Comparison of ENCODE assay signal across 6 cellular contexts in the genomic region with DNA sequence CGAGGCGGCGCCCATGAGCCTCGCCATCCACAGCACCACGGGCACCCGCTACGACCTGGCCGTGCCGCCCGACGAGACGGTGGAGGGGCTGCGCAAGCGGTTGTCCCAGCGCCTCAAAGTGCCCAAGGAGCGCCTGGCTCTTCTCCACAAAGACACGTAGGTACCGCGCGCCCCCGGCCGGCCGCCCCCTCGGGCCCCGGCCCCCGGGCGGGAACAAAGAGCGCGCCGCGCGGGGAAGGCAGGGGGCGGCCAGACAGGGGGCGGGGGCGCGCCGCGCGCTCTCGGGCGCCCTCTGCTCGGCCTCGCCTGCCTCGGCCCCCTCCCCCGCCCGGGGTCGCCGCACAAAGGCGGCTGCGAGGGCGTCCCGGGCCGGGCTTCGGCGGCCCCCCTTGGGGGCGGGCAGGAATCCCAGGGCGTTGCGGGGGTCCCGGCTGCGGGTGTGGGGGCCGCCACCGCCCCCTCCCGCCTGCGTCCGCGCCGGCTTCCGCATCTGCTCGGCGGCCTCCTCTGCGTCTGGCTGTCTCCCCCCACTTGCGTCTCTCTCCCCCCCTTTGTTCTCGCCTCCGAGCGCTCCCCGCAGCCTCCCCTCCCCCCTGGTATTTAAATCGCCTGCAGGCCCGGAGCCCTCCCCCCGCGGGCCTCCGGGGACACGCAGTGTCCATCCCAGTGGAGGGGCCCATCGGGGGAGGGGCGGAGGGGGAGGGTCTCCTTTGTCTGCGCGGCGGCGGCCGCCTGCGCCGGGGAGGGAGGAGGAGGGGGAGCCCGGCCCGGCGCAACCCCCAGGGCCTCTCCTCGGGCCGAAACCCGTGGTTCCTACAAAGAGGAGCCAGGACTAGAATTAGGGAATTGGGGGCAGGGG. TPM values are rescaled to one million over a fixed set of nuclear protein-coding genes. Genes with fewer than 3 reads are reported as not detected.
DNase-seq lines count a peak whose midpoint lies in the region; ATAC-seq, FAIRE-seq and TF ChIP-seq lines count a peak whose summit lies in the region.

No MANE protein-coding gene starts in this region.

- peak overlapping the region; percentile 100 for H3K4me2 ChIP-seq in A549

- no peak for ATAC-seq in A549
- no peak for ATAC-seq in activated T-cell treated with anti-CD3 and anti-CD28 coated beads, Interleukin-2, amount 50 U/mL, for 72 hours (replicated peaks in 1 of 2)

- peak overlapping the region; percentile 64 to 93 for H3K9ac ChIP-seq in stomach smooth muscle (ENCODE audit: low read length in 2 of 2)

- peaks cover 9 to 18% of the 10 kb centered on the region in 2 donors for H3K36me3 Mint-ChIP-seq in activated T-cell treated with anti-CD3 and anti-CD28 coated beads, Interleukin-2, amount 50 U/mL, for 72 hours (ENCODE audit: insufficient read depth in 2 of 2)

- H3K27me3 Mint-ChIP-seq in activated T-cell treated with anti-CD3 and anti-CD28 coated beads, Interleukin-2, amount 50 U/mL, for 72 hours (ENCODE audit: low read depth): no peaks in the 10 kb centered on the region

- H3K27ac Mint-ChIP-seq in activated T-cell treated with anti-CD3 and anti-CD28 coated beads, Interleukin-2, amount 50 U/mL, for 72 hours: no peak overlapping the region

- peak overlapping the region; percentile 86 to 91 for H3K4me3 Mint-ChIP-seq in activated T-cell treated with anti-CD3 and anti-CD28 coated beads, Interleukin-2, amount 50 U/mL, for 72 hours

- 0% methylated on average over 1 of the region's 97 CpGs for WGBS in A549 (ENCODE audit: missing lambda C conversion rate)

- peak overlapping the region; percentile 100 for H3K27ac ChIP-seq in A549
- peak overlapping the region; percentile 97 for H3K27ac ChIP-seq in stomach smooth muscle (ENCODE audit: low read length)

- H3K4me3 ChIP-seq in A549: peak overlapping the region; percentile 97
- peak overlapping the region; percentile 72 to 75 for H3K4me3 ChIP-seq in stomach smooth muscle (ENCODE audit: low read length in 2 of 2)

- H3K27me3 ChIP-seq in stomach smooth muscle (ENCODE audit: control insufficient read depth in 1 of 2, insufficient read depth in 2 of 2, low read length in 2 of 2): no peaks in the 10 kb centered on the region

- no peaks in the 10 kb centered on the region for H3K9me3 ChIP-seq in A549
- no peaks in the 10 kb centered on the region for H3K9me3 ChIP-seq in stomach smooth muscle (ENCODE audit: control insufficient read depth in 2 of 2, low read length in 2 of 2)

- H3K4me1 Mint-ChIP-seq in activated T-cell treated with anti-CD3 and anti-CD28 coated beads, Interleukin-2, amount 50 U/mL, for 72 hours (ENCODE audit: low read depth): peaks cover 16% of the 10 kb centered on the region

- H3K36me3 ChIP-seq in stomach smooth muscle (ENCODE audit: control insufficient read depth in 2 of 2, insufficient read depth in 2 of 2, low read length in 2 of 2): peaks cover 14 to 21% of the 10 kb centered on the region in 2 donors

- CTCF ChIA-PET in A549 (lab: Yijun Ruan, JAX): no interaction called here

- POLR2A ChIA-PET in A549 (lab: Yijun Ruan, JAX): interaction anchor here (0.6 to 1.2 kb wide), 2 partner anchors 16 to 253 kb away, joined by 3 to 5 read pairs; no protein-coding TSS in a partner anchor

- TF ChIP-seq POLR2A in A549 (IDR thresholded peaks at IDR 0.05; ENCODE audit: low read length): no peak

- no peak for TF ChIP-seq RAD21 in A549 (conservative IDR thresholded peaks at IDR 0.05 in 1 of 2, IDR thresholded peaks at IDR 0.05 in 1 of 2)

- no peaks in the 10 kb centered on the region for H3K9me3 Mint-ChIP-seq in activated T-cell treated with anti-CD3 and anti-CD28 coated beads, Interleukin-2, amount 50 U/mL, for 72 hours

- FAIRE-seq in A549 (lab: Jason Lieb, UNC): no peak

- peaks cover 41% of the 10 kb centered on the region for H3K4me1 ChIP-seq in A549
- H3K4me1 ChIP-seq in stomach smooth muscle (ENCODE audit: control insufficient read depth, insufficient read depth, low read length): peaks cover 60% of the 10 kb centered on the region

- peak in 1 of 2 experiments; percentile 80 for DNase-seq in A549 (ENCODE audit: low read depth in 1 of 2, low spot score in 1 of 2)
- DNase-seq in KBM-7: peak; percentile 47
- peak; percentile 49 to 53 for DNase-seq in activated T-cell treated with anti-CD3 and anti-CD28 coated beads, Interleukin-2, amount 50 U/mL, for 72 hours
- DNase-seq in hypothalamus (lab: John Stamatoyannopoulos, UW): peak in 43 of 51 donors; percentile 30 to 82 (median 55)
- DNase-seq in NCI-H2029 treated with DMSO at 0.1 percent for 48 hours (lab: John Stamatoyannopoulos, UW): no peak

- 0 out of 3 replicates have a peak, but pooled peaks have one; percentile 6 for TF ChIP-seq CTCF in A549 (IDR thresholded peaks at IDR 0.05)

- in situ Hi-C loops in KBM-7 (cut with MboI; ENCODE audit: low pct_unique_long_range_greater_than_20kb, low sequenced_read_pairs): no loop called here

- no peak for TF ChIP-seq EP300 in A549 (IDR thresholded peaks at IDR 0.05)

TF ChIP-seq in A549, 52 proteins besides CTCF, POLR2A, EP300 and RAD21:
- TF ChIP-seq RNF2 (IDR thresholded peaks at IDR 0.05; ENCODE audit: borderline replicate concordance, low read depth): no peak
- peak; percentile 6 to 7; a peak in 1 of 5 replicates for TF ChIP-seq JUN (IDR thresholded peaks at IDR 0.05)

RNA-seq across cellular contexts. Expression of a gene that starts 2.2 kb away (rescaled TPM):
- 9.1 and 11.8 TPM in 2 replicates for polyA plus RNA-seq in A549 (2011; rRNA removed)
- polyA plus RNA-seq in A549 (2012; cell fraction: cytosol; rRNA removed): 17.7 and 27.8 TPM in 2 replicates
- polyA plus RNA-seq in A549 (2012; cell fraction: nucleus; rRNA removed): 45.7 and 73.9 TPM in 2 replicates
- 27.7 to 33.4 TPM (median 31.4 TPM) in 3 replicates for polyA plus RNA-seq in A549 (2017; fragmentation: RNase III; extraction: RNeasy Plus Mini Kit Qiagen cat#74134 plus additional on column Dnase treatment)
- polyA minus RNA-seq in A549 (2011; rRNA and poly(A)+ RNA removed): 23.7 and 25.2 TPM in 2 replicates
- 10 to 100 TPM; 72.3 to 75.4 TPM for total RNA-seq in activated T-cell treated with anti-CD3 and anti-CD28 coated beads, Interleukin-2, amount 50 U/mL, for 72 hours

RNA-seq across cellular contexts. Expression of a gene that starts 9.1 kb away (rescaled TPM):
- polyA plus RNA-seq in A549 (2011; rRNA removed) (18.5 and 28.7 TPM in 2 replicates), A549 (2017; fragmentation: RNase III; extraction: RNeasy Plus Mini Kit Qiagen cat#74134 plus additional on column Dnase treatment) (96.9 to 101 TPM (median 99.7 TPM) in 3 replicates)
- 158 and 210 TPM in 2 replicates for polyA plus RNA-seq in A549 (2012; cell fraction: cytosol; rRNA removed)
- polyA plus RNA-seq in A549 (2012; cell fraction: nucleus; rRNA removed): 114 and 225 TPM in 2 replicates
- 12.4 and 18.2 TPM in 2 replicates for polyA minus RNA-seq in A549 (2011; rRNA and poly(A)+ RNA removed)
- total RNA-seq in activated T-cell treated with anti-CD3 and anti-CD28 coated beads, Interleukin-2, amount 50 U/mL, for 72 hours: 100 to 1,000 TPM; 169 to 201 TPM

RNA-seq across cellular contexts. Expression of a gene that starts 12.8 kb away (rescaled TPM):
- 0.19 and 0.30 TPM in 2 replicates for polyA plus RNA-seq in A549 (2011; rRNA removed)
- polyA plus RNA-seq in A549 (2012; cell fraction: cytosol; rRNA removed): 1.3 and 2.3 TPM in 2 replicates
- 4.5 and 8.2 TPM in 2 replicates for polyA plus RNA-seq in A549 (2012; cell fraction: nucleus; rRNA removed)
- polyA plus RNA-seq in A549 (2017; fragmentation: RNase III; extraction: RNeasy Plus Mini Kit Qiagen cat#74134 plus additional on column Dnase treatment): 1.7 to 2.0 TPM (median 1.9 TPM) in 3 replicates
- polyA minus RNA-seq in A549 (2011; rRNA and poly(A)+ RNA removed): 0.21 and 0.24 TPM in 2 replicates
- under 1 TPM; 0.38 to 0.58 TPM for total RNA-seq in activated T-cell treated with anti-CD3 and anti-CD28 coated beads, Interleukin-2, amount 50 U/mL, for 72 hours

RNA-seq across cellular contexts. Expression of a gene that starts 18.5 kb away (rescaled TPM):
- polyA plus RNA-seq in A549 (2011; rRNA removed) (92.4 and 151 TPM in 2 replicates), A549 (2017; fragmentation: RNase III; extraction: RNeasy Plus Mini Kit Qiagen cat#74134 plus additional on column Dnase treatment) (178 to 201 TPM (median 189 TPM) in 3 replicates)
- polyA plus RNA-seq in A549 (2012; cell fraction: cytosol; rRNA removed): 111 and 147 TPM in 2 replicates
- 246 and 410 TPM in 2 replicates for polyA plus RNA-seq in A549 (2012; cell fraction: nucleus; rRNA removed)
- polyA minus RNA-seq in A549 (2011; rRNA and poly(A)+ RNA removed): 38.3 and 44.0 TPM in 2 replicates
- total RNA-seq in activated T-cell treated with anti-CD3 and anti-CD28 coated beads, Interleukin-2, amount 50 U/mL, for 72 hours: 100 to 1,000 TPM; 400 to 456 TPM

RNA-seq across cellular contexts. Expression of a gene that starts 24.7 kb away (rescaled TPM):
- polyA plus RNA-seq in A549 (2011; rRNA removed) (22.7 and 24.8 TPM in 2 replicates), A549 (2017; fragmentation: RNase III; extraction: RNeasy Plus Mini Kit Qiagen cat#74134 plus additional on column Dnase treatment) (35.6 to 37.6 TPM (median 37.1 TPM) in 3 replicates)
- 96.5 and 113 TPM in 2 replicates for polyA plus RNA-seq in A549 (2012; cell fraction: cytosol; rRNA removed)
- 61.6 and 78.1 TPM in 2 replicates for polyA plus RNA-seq in A549 (2012; cell fraction: nucleus; rRNA removed)
- polyA minus RNA-seq in A549 (2011; rRNA and poly(A)+ RNA removed): 5.3 and 6.7 TPM in 2 replicates
- 10 to 100 TPM; 59.8 to 69.1 TPM for total RNA-seq in activated T-cell treated with anti-CD3 and anti-CD28 coated beads, Interleukin-2, amount 50 U/mL, for 72 hours
